25 cellular contexts compared by ENCODE assay signal in the genomic region with DNA sequence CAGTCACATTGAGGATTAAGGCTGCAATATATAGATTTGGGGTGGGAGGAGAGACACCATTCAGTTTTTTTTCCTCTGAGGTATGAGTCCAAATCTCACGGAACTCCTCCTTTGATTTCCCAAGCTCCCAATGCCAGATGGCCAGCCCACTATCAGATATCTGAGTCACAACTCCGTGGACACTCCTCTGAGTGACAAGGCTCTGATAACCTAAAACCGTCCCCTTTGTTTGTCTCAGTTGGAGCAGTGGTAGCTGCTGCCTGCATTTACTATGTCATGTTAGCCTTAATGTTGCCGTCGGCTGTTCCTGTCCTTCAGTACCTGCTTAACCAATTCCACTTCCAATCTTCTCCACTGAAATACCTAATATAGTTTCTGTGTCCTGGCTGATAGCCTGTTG.
"Had no signal": no experiment of that assay in that cellular context is flagged by ENCODE, and none has a peak within 500 bp of the region (broad histone marks: within the 10 kb centered on the region; RNA-seq: fewer than 3 reads in every experiment).

No MANE protein-coding gene starts in this region.

- H3K4me3 ChIP-seq: esophagus muscularis mucosa, hepatocyte, left lung, lung, upper lobe of right lung had no signal

- H3K9ac ChIP-seq: parathyroid adenoma had no signal

- DNase-seq: activated CD8-positive, alpha-beta memory T cell treated with anti-CD3 and anti-CD28 coated beads for 24 hours; activated CD8-positive, alpha-beta memory T cell treated with anti-CD3 and anti-CD28 coated beads, Interleukin-2, amount 50 U/mL, for 4 hours; activated naive CD4-positive, alpha-beta T cell treated with Interleukin-2 at 50 U/mL for 16 hours; activated naive CD8-positive, alpha-beta T cell treated with anti-CD3 and anti-CD28 coated beads, Interleukin-2, amount 50 U/mL, for 24 hours; activated T-cell treated with anti-CD3 and anti-CD28 coated beads, Interleukin-2, amount 50 U/mL, for 24 hours; anterior cingulate cortex; brain microvascular endothelial cell; central memory CD4-positive, alpha-beta T cell; dorsolateral prefrontal cortex; effector memory CD8-positive, alpha-beta T cell; glutamatergic neuron; kidney glomerular epithelial cell; left lung; right cardiac atrium; stimulated activated CD4-positive, alpha-beta T cell treated with anti-CD3 and anti-CD28 coated beads, Interleukin-4, amount 100 ng/mL, for 24 hours; stimulated activated naive CD8-positive, alpha-beta T cell treated with anti-CD3 and anti-CD28 coated beads, Interleukin-15, Interleukin-2, amounts not matched to agents 100 U/mL and 50 U/mL, for 24 hours; T1000; upper lobe of right lung had no signal

- H3K27ac ChIP-seq: brain microvascular endothelial cell, esophagus muscularis mucosa, hepatocyte, left lung, parathyroid adenoma, upper lobe of right lung, VCaP had no signal

- H3K27me3 Mint-ChIP-seq: activated naive CD8-positive, alpha-beta T cell treated with anti-CD3 and anti-CD28 coated beads, Interleukin-2, amount 50 U/mL, for 24 hours; activated T-cell treated with anti-CD3 and anti-CD28 coated beads, Interleukin-2, amount 50 U/mL, for 24 hours had no signal

- H3K9me3 Mint-ChIP-seq: activated naive CD8-positive, alpha-beta T cell treated with anti-CD3 and anti-CD28 coated beads, Interleukin-2, amount 50 U/mL, for 24 hours; activated T-cell treated with anti-CD3 and anti-CD28 coated beads, Interleukin-2, amount 50 U/mL, for 24 hours; effector memory CD8-positive, alpha-beta T cell; mesothelial cell of epicardium; natural killer cell treated with Interleukin-12 subunit alpha and Interleukin-12 subunit beta and Interleukin-15 and Interleukin-18, amount 100 ng/mL, for 72 hours had no signal

- H3K4me1 ChIP-seq: esophagus muscularis mucosa, parathyroid adenoma, upper lobe of right lung had no signal

- H3K27ac Mint-ChIP-seq: activated naive CD8-positive, alpha-beta T cell treated with anti-CD3 and anti-CD28 coated beads, Interleukin-2, amount 50 U/mL, for 24 hours; activated T-cell treated with anti-CD3 and anti-CD28 coated beads, Interleukin-2, amount 50 U/mL, for 24 hours; effector memory CD8-positive, alpha-beta T cell; mesothelial cell of epicardium had no signal

- H3K27me3 ChIP-seq: brain microvascular endothelial cell, dorsolateral prefrontal cortex, hepatocyte, left lung, upper lobe of right lung had no signal

- H3K79me2 ChIP-seq: hepatocyte, parathyroid adenoma had no signal

- H3K9me3 ChIP-seq: esophagus muscularis mucosa, left lung, upper lobe of right lung had no signal

- H3K4me3 Mint-ChIP-seq: activated naive CD8-positive, alpha-beta T cell treated with anti-CD3 and anti-CD28 coated beads, Interleukin-2, amount 50 U/mL, for 24 hours; activated T-cell treated with anti-CD3 and anti-CD28 coated beads, Interleukin-2, amount 50 U/mL, for 24 hours; effector memory CD8-positive, alpha-beta T cell; mesothelial cell of epicardium; natural killer cell treated with Interleukin-12 subunit alpha and Interleukin-12 subunit beta and Interleukin-15 and Interleukin-18, amount 100 ng/mL, for 72 hours had no signal

- H3K36me3 ChIP-seq: brain microvascular endothelial cell, esophagus muscularis mucosa, left lung, upper lobe of right lung had no signal

- H3K36me3 Mint-ChIP-seq: mesothelial cell of epicardium; natural killer cell treated with Interleukin-12 subunit alpha and Interleukin-12 subunit beta and Interleukin-15 and Interleukin-18, amount 100 ng/mL, for 72 hours had no signal

- ATAC-seq: activated naive CD8-positive, alpha-beta T cell treated with anti-CD3 and anti-CD28 coated beads, Interleukin-2, amount 50 U/mL, for 24 hours; effector memory CD8-positive, alpha-beta T cell; left lung; natural killer cell treated with Interleukin-12 subunit alpha and Interleukin-12 subunit beta and Interleukin-15 and Interleukin-18, amount 100 ng/mL, for 72 hours; right cardiac atrium; stimulated activated naive CD8-positive, alpha-beta T cell treated with anti-CD3 and anti-CD28 coated beads, Interleukin-15, Interleukin-2, amounts not matched to agents 100 U/mL and 50 U/mL, for 24 hours; upper lobe of right lung had no signal

- H3K4me2 ChIP-seq: hepatocyte had no signal
